ENCODE assay signal across 26 cellular contexts in genomic region chr2:52074139-52074719, GRCh38.
DNase-seq lines count a peak whose midpoint lies in the region; ATAC-seq and TF ChIP-seq lines count a peak whose summit lies in the region.
"Had no signal": no experiment of that assay in that cellular context is flagged by ENCODE, and none has a peak within 500 bp of the region (broad histone marks: within the 10 kb centered on the region; RNA-seq: fewer than 3 reads in every experiment).

No MANE protein-coding gene starts in this region.

- peak overlapping the region; percentile 29 for H3K4me2 ChIP-seq in OCI-LY3 (ENCODE audit: low read length)
- H3K4me2 ChIP-seq: neural progenitor cell had no signal

- H3K27ac Mint-ChIP-seq in naive B cell = no peak overlapping the region
- no peak overlapping the region for H3K27ac Mint-ChIP-seq in CD14-positive monocyte
- H3K27ac Mint-ChIP-seq: activated CD4-positive, alpha-beta memory T cell treated with anti-CD3 and anti-CD28 coated beads, Interleukin-2, amount 10 ng/mL, durations not matched to agents 7 days and 5 days; neural progenitor cell; progenitor cell of endocrine pancreas; stimulated activated naive CD8-positive, alpha-beta T cell treated with anti-CD3 and anti-CD28 coated beads, Interleukin-15, amount 100 ng/mL, for 72 hours; T-cell had no signal

- CTCF ChIA-PET in GM10248 (lab: Yijun Ruan, JAX) = interaction anchor here (1.3 kb wide), 1 partner anchor 9 kb away, joined by 3 read pairs; no protein-coding TSS in a partner anchor

- no peak overlapping the region; the same call in 1 of the 2 replicates for H3K27ac ChIP-seq in OCI-LY3 (ENCODE audit: low read length)
- H3K27ac ChIP-seq: dorsolateral prefrontal cortex, neural progenitor cell, sigmoid colon, thyroid gland had no signal

- POLR2A ChIA-PET in GM10248 (lab: Yijun Ruan, JAX) = no interaction called here

- H3K9me3 Mint-ChIP-seq in naive B cell = peaks cover 0 to 5% (median 0%) of the 10 kb centered on the region in 7 donors
- peaks cover 0 to 12% (median 2%) of the 10 kb centered on the region in 7 donors for H3K9me3 Mint-ChIP-seq in CD14-positive monocyte
- H3K9me3 Mint-ChIP-seq: neural progenitor cell had no signal

- H3K4me1 ChIP-seq in OCI-LY3 (ENCODE audit: low read length) = peaks cover 29% of the 10 kb centered on the region
- H3K4me1 ChIP-seq: neural progenitor cell, sigmoid colon, thyroid gland had no signal

- H3K4me3 Mint-ChIP-seq in naive B cell = no peak overlapping the region
- no peak overlapping the region for H3K4me3 Mint-ChIP-seq in CD14-positive monocyte
- H3K4me3 Mint-ChIP-seq: activated CD4-positive, alpha-beta memory T cell treated with anti-CD3 and anti-CD28 coated beads, Interleukin-2, amount 10 ng/mL, durations not matched to agents 7 days and 5 days; central memory CD8-positive, alpha-beta T cell; neural progenitor cell; stimulated activated naive CD8-positive, alpha-beta T cell treated with anti-CD3 and anti-CD28 coated beads, Interleukin-15, amount 100 ng/mL, for 72 hours; T-cell had no signal

- H4K20me1 ChIP-seq in OCI-LY3 (ENCODE audit: insufficient read depth, low read length) = no peaks in the 10 kb centered on the region

- H3K36me3 ChIP-seq in OCI-LY3 (replicated peaks; ENCODE audit: low read depth, low read length) = no peaks in the 10 kb centered on the region
- H3K36me3 ChIP-seq: neural progenitor cell, sigmoid colon, thyroid gland had no signal

- no peaks in the 10 kb centered on the region for H3K79me2 ChIP-seq in OCI-LY3 (ENCODE audit: low read length)

- peak; percentile 32 for ATAC-seq in HG02798 (IDR thresholded peaks at IDR 0.05; ENCODE audit: poor library complexity, unreplicated experiment)
- ATAC-seq in naive B cell (ENCODE audit: low read depth in 2 of 2) = peak; percentile 30 to 37
- ATAC-seq: activated CD4-positive, CD25-positive, alpha-beta regulatory T cell treated with anti-CD3 and anti-CD28 coated beads, Interleukin-2, amount 50 U/mL, for 24 hours; HCT116; stimulated activated naive CD8-positive, alpha-beta T cell treated with anti-CD3 and anti-CD28 coated beads, Interleukin-15, amount 100 ng/mL, for 72 hours; T-cell had no signal

- H2AFZ ChIP-seq in OCI-LY3 (ENCODE audit: low read depth, low read length) = peak overlapping the region; percentile 90
- H2AFZ ChIP-seq: neural progenitor cell had no signal

- DNase-seq in COLO668 (lab: John Stamatoyannopoulos, UW; ENCODE audit: unreplicated experiment) (peak; percentile 5), naive B cell (no peak), GM10248 (ENCODE audit: extremely low spot score) (no peak), CD14-positive monocyte (ENCODE audit: low spot score) (no peak)
- DNase-seq in activated CD4-positive, alpha-beta T cell treated with anti-CD3 and anti-CD28 coated beads for 1 hour = no peak
- DNase-seq: activated CD4-positive, alpha-beta memory T cell treated with anti-CD3 and anti-CD28 coated beads, Interleukin-2, amount 10 ng/mL, durations not matched to agents 7 days and 5 days; activated effector memory CD4-positive, alpha-beta T cell treated with Interleukin-2 at 50 U/mL for 16 hours; dorsolateral prefrontal cortex; IMR-90; kidney glomerular epithelial cell; NCI-H1105 treated with DMSO at 0.1 percent for 48 hours; NCI-H524 treated with DMSO at 0.1 percent for 48 hours; Right ventricle myocardium superior; sigmoid colon; stimulated activated CD4-positive, alpha-beta T cell treated with anti-CD3 and anti-CD28 coated beads, Interleukin-15, amount 100 ng/mL, for 24 hours; stimulated activated naive CD8-positive, alpha-beta T cell treated with anti-CD3 and anti-CD28 coated beads, Interleukin-15, amount 100 ng/mL, for 72 hours; T-cell; thyroid gland had no signal

- H3K4me1 Mint-ChIP-seq in naive B cell (peaks cover 0 to 8% (median 0%) of the 10 kb centered on the region in 3 donors), CD14-positive monocyte (no peaks in the 10 kb centered on the region)
- H3K4me1 Mint-ChIP-seq: activated CD4-positive, alpha-beta memory T cell treated with anti-CD3 and anti-CD28 coated beads, Interleukin-2, amount 10 ng/mL, durations not matched to agents 7 days and 5 days; central memory CD8-positive, alpha-beta T cell; stimulated activated naive CD8-positive, alpha-beta T cell treated with anti-CD3 and anti-CD28 coated beads, Interleukin-15, amount 100 ng/mL, for 72 hours; T-cell had no signal

- no peak overlapping the region for H3K4me3 ChIP-seq in OCI-LY3 (ENCODE audit: low read length)
- H3K4me3 ChIP-seq: dorsolateral prefrontal cortex, lung, neural progenitor cell, sigmoid colon, thyroid gland had no signal

- H3K27me3 Mint-ChIP-seq in naive B cell (no peaks in the 10 kb centered on the region), CD14-positive monocyte (ENCODE audit: low read depth in 3 of 3) (no peaks in the 10 kb centered on the region)
- H3K27me3 Mint-ChIP-seq: activated CD4-positive, alpha-beta memory T cell treated with anti-CD3 and anti-CD28 coated beads, Interleukin-2, amount 10 ng/mL, durations not matched to agents 7 days and 5 days; central memory CD8-positive, alpha-beta T cell; progenitor cell of endocrine pancreas; stimulated activated naive CD8-positive, alpha-beta T cell treated with anti-CD3 and anti-CD28 coated beads, Interleukin-15, amount 100 ng/mL, for 72 hours; T-cell had no signal

- intact Hi-C loops in CD14-positive monocyte (cut with micrococcal nuclease) = no loop called here

- H3K9ac ChIP-seq in OCI-LY3 (ENCODE audit: low read length) = no peak overlapping the region
- H3K9ac ChIP-seq: neural progenitor cell had no signal

- H3K36me3 Mint-ChIP-seq in naive B cell = no peaks in the 10 kb centered on the region
- no peaks in the 10 kb centered on the region for H3K36me3 Mint-ChIP-seq in CD14-positive monocyte
- H3K36me3 Mint-ChIP-seq: neural progenitor cell, T-cell had no signal

- TF ChIP-seq CTCF in OCI-LY3 (IDR thresholded peaks at IDR 0.05; ENCODE audit: low read depth, low read length) (no peak), GM10248 (IDR thresholded peaks at IDR 0.05; ENCODE audit: control extremely low read depth, extremely low read depth, low read depth, missing control alignments) (no peak), CD14-positive monocyte (IDR thresholded peaks at IDR 0.05) (no peak)

- H3K27me3 ChIP-seq in OCI-LY3 (ENCODE audit: low read depth, low read length) = no peaks in the 10 kb centered on the region
- H3K27me3 ChIP-seq: dorsolateral prefrontal cortex, neural progenitor cell, sigmoid colon, thyroid gland had no signal

- no peaks in the 10 kb centered on the region for H3K9me3 ChIP-seq in OCI-LY3 (ENCODE audit: insufficient read depth, low read length)
- H3K9me3 ChIP-seq: sigmoid colon, thyroid gland had no signal
